In genomic region chr1:220690140-220691038, GRCh38 we compare ENCODE assay signal across 8 cellular contexts. TPM values are rescaled to one million over a fixed set of nuclear protein-coding genes. Genes with fewer than 3 reads are reported as not detected.
A peak's percentile ranks its signal among the peaks of the same experiment; 100 is the strongest.
DNase-seq lines count a peak whose midpoint lies in the region; ATAC-seq and TF ChIP-seq lines count a peak whose summit lies in the region.

A gene with protein sequence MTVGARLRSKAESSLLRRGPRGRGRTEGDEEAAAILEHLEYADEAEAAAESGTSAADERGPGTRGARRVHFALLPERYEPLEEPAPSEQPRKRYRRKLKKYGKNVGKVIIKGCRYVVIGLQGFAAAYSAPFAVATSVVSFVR (plus strand): TSS chr1:220690363. CDS start chr1:220690403, 40 bp downstream.

- H3K79me2 ChIP-seq in OCI-LY1 (ENCODE audit: insufficient read depth, low read length): no peaks in the 10 kb centered on the region

- peaks cover 5 to 16% of the 10 kb centered on the region in 2 donors for H3K27me3 Mint-ChIP-seq in CD8-positive, alpha-beta memory T cell
- peaks cover 4% of the 10 kb centered on the region for H3K27me3 Mint-ChIP-seq in activated T-helper 17 cell treated with anti-CD3 and anti-CD28 coated beads, Interleukin-2, amount 50 U/mL, for 72 hours
- peaks cover 53% of the 10 kb centered on the region for H3K27me3 Mint-ChIP-seq in neural crest cell (ENCODE audit: low read depth)
- H3K27me3 Mint-ChIP-seq in stimulated activated naive CD8-positive, alpha-beta T cell treated with anti-CD3 and anti-CD28 coated beads, Interleukin-15, amount 100 ng/mL, for 72 hours: peaks cover 30% of the 10 kb centered on the region

- no peaks in the 10 kb centered on the region for H4K20me1 ChIP-seq in OCI-LY1 (ENCODE audit: insufficient read depth, low read length)

- H3K27me3 ChIP-seq in CD8-positive, alpha-beta memory T cell (ENCODE audit: insufficient read depth, low read length, poor library complexity, severe bottlenecking): no peaks in the 10 kb centered on the region
- H3K27me3 ChIP-seq in OCI-LY1 (ENCODE audit: insufficient read depth, low read length): no peaks in the 10 kb centered on the region

- H3K4me3 Mint-ChIP-seq in CD8-positive, alpha-beta memory T cell: peak within 1 kb of the TSS; percentile 22 to 84 (median 65)
- peak within 1 kb of the TSS; percentile 71 for H3K4me3 Mint-ChIP-seq in activated T-helper 17 cell treated with anti-CD3 and anti-CD28 coated beads, Interleukin-2, amount 50 U/mL, for 72 hours
- H3K4me3 Mint-ChIP-seq in neural crest cell: peak within 1 kb of the TSS; percentile 85
- peak within 1 kb of the TSS; percentile 87 to 90 for H3K4me3 Mint-ChIP-seq in stimulated activated naive CD8-positive, alpha-beta T cell treated with anti-CD3 and anti-CD28 coated beads, Interleukin-15, amount 100 ng/mL, for 72 hours

- no peaks in the 10 kb centered on the region for H3K36me3 Mint-ChIP-seq in CD8-positive, alpha-beta memory T cell
- no peaks in the 10 kb centered on the region for H3K36me3 Mint-ChIP-seq in activated T-helper 17 cell treated with anti-CD3 and anti-CD28 coated beads, Interleukin-2, amount 50 U/mL, for 72 hours (ENCODE audit: low read depth)
- no peaks in the 10 kb centered on the region for H3K36me3 Mint-ChIP-seq in neural crest cell (ENCODE audit: low read depth)

- peak; percentile 29 to 63 (median 59) for DNase-seq in CD8-positive, alpha-beta memory T cell
- DNase-seq in fibroblast of peridontal ligament (ENCODE audit: extremely low read depth) (peak; percentile 18), neural crest cell (ENCODE audit: low read depth, low spot score) (peak; percentile 78)
- peak; percentile 77 to 83 for DNase-seq in stimulated activated naive CD8-positive, alpha-beta T cell treated with anti-CD3 and anti-CD28 coated beads, Interleukin-15, amount 100 ng/mL, for 72 hours

- peaks cover 5 to 13% (median 5%) of the 10 kb centered on the region in 3 donors for H3K4me1 Mint-ChIP-seq in CD8-positive, alpha-beta memory T cell
- H3K4me1 Mint-ChIP-seq in activated T-helper 17 cell treated with anti-CD3 and anti-CD28 coated beads, Interleukin-2, amount 50 U/mL, for 72 hours: peaks cover 5% of the 10 kb centered on the region
- H3K4me1 Mint-ChIP-seq in neural crest cell: peaks cover 5% of the 10 kb centered on the region
- H3K4me1 Mint-ChIP-seq in stimulated activated naive CD8-positive, alpha-beta T cell treated with anti-CD3 and anti-CD28 coated beads, Interleukin-15, amount 100 ng/mL, for 72 hours: peaks cover 10% of the 10 kb centered on the region

- no peak within 1 kb of the TSS for H2AFZ ChIP-seq in OCI-LY1 (ENCODE audit: low read length)

- H3K4me2 ChIP-seq in OCI-LY1 (ENCODE audit: low read length): no peak within 1 kb of the TSS

- peak within 1 kb of the TSS in 1 of 8 donors; percentile 6 for H3K27ac Mint-ChIP-seq in CD8-positive, alpha-beta memory T cell
- no peak within 1 kb of the TSS for H3K27ac Mint-ChIP-seq in activated T-helper 17 cell treated with anti-CD3 and anti-CD28 coated beads, Interleukin-2, amount 50 U/mL, for 72 hours
- H3K27ac Mint-ChIP-seq in neural crest cell (ENCODE audit: unreplicated experiment): peak within 1 kb of the TSS; percentile 62
- peak within 1 kb of the TSS in 1 of 2 donors; percentile 97 for H3K27ac Mint-ChIP-seq in stimulated activated naive CD8-positive, alpha-beta T cell treated with anti-CD3 and anti-CD28 coated beads, Interleukin-15, amount 100 ng/mL, for 72 hours

- no peak within 1 kb of the TSS for H3K27ac ChIP-seq in CD8-positive, alpha-beta memory T cell (ENCODE audit: low read depth, low read length)
- H3K27ac ChIP-seq in OCI-LY1 (ENCODE audit: low read depth, low read length, poor library complexity, severe bottlenecking): no peak within 1 kb of the TSS

- H3F3A ChIP-seq in OCI-LY1 (ENCODE audit: insufficient read depth, low read length): no peaks in the 10 kb centered on the region

- CTCF ChIA-PET in CD8-positive, alpha-beta memory T cell (lab: Charles Lee): interaction anchor here (1.8 kb wide), 1 partner anchor 43 kb away, joined by 5 read pairs; no protein-coding TSS in a partner anchor

- H3K9me3 ChIP-seq in CD8-positive, alpha-beta memory T cell (ENCODE audit: low read length): no peaks in the 10 kb centered on the region
- H3K9me3 ChIP-seq in OCI-LY1 (ENCODE audit: low read length): no peaks in the 10 kb centered on the region

- H3K9me3 Mint-ChIP-seq in CD8-positive, alpha-beta memory T cell: peaks cover 0 to 2% (median 0%) of the 10 kb centered on the region in 5 donors
- H3K9me3 Mint-ChIP-seq in activated T-helper 17 cell treated with anti-CD3 and anti-CD28 coated beads, Interleukin-2, amount 50 U/mL, for 72 hours: no peaks in the 10 kb centered on the region
- H3K9me3 Mint-ChIP-seq in neural crest cell: no peaks in the 10 kb centered on the region
- H3K9me3 Mint-ChIP-seq in stimulated activated naive CD8-positive, alpha-beta T cell treated with anti-CD3 and anti-CD28 coated beads, Interleukin-15, amount 100 ng/mL, for 72 hours: no peaks in the 10 kb centered on the region

- peak within 1 kb of the TSS; percentile 46 for H3K4me3 ChIP-seq in CD8-positive, alpha-beta memory T cell (ENCODE audit: low read length)
- no peak within 1 kb of the TSS for H3K4me3 ChIP-seq in OCI-LY1 (ENCODE audit: low read depth, low read length, poor library complexity, severe bottlenecking)

- no peaks in the 10 kb centered on the region for H3K36me3 ChIP-seq in CD8-positive, alpha-beta memory T cell (ENCODE audit: insufficient read depth, low read length)
- H3K36me3 ChIP-seq in OCI-LY1 (ENCODE audit: insufficient read depth, low read length): no peaks in the 10 kb centered on the region

- POLR2A ChIA-PET in CD8-positive, alpha-beta memory T cell (lab: Charles Lee): no interaction called here

- H3K9ac ChIP-seq in OCI-LY1 (ENCODE audit: low read length): no peak within 1 kb of the TSS

- ATAC-seq in GM19455 (IDR thresholded peaks at IDR 0.05; ENCODE audit: unreplicated experiment) (peak; percentile 99), HG03571 (IDR thresholded peaks at IDR 0.05; ENCODE audit: unreplicated experiment) (peak; percentile 98)
- ATAC-seq in activated T-helper 17 cell treated with anti-CD3 and anti-CD28 coated beads, Interleukin-2, amount 50 U/mL, for 72 hours (replicated peaks): peak; percentile 96
- peak; percentile 92 for ATAC-seq in stimulated activated naive CD8-positive, alpha-beta T cell treated with anti-CD3 and anti-CD28 coated beads, Interleukin-15, amount 100 ng/mL, for 72 hours

- H3K9me2 ChIP-seq in OCI-LY1 (ENCODE audit: low read depth, low read length): no peaks in the 10 kb centered on the region

- TF ChIP-seq CTCF in OCI-LY1 (IDR thresholded peaks at IDR 0.05; ENCODE audit: low read length): peak; percentile 16
- peak; percentile 100 for TF ChIP-seq CTCF in neural crest cell (conservative IDR thresholded peaks at IDR 0.05)

- no peaks in the 10 kb centered on the region for H3K4me1 ChIP-seq in CD8-positive, alpha-beta memory T cell (ENCODE audit: insufficient read depth, low read length)
- H3K4me1 ChIP-seq in OCI-LY1 (ENCODE audit: insufficient read depth, low read length, severe bottlenecking): no peaks in the 10 kb centered on the region

RNA-seq across cellular contexts. Expression of the gene that starts here (rescaled TPM):
- total RNA-seq in CD8-positive, alpha-beta memory T cell: under 1 TPM; 0.16 to 0.18 TPM
- 1.4 TPM for polyA plus RNA-seq in CD8-positive, alpha-beta memory T cell
- total RNA-seq in activated T-helper 17 cell treated with anti-CD3 and anti-CD28 coated beads, Interleukin-2, amount 50 U/mL, for 72 hours: under 1 TPM in 1 of 2 donors, not detected in 1; 0.40 TPM
- 0.75 and 0.77 TPM in 2 replicates for total RNA-seq in neural crest cell

Comparison
In these comparisons a context has a peak if more than half of its experiments do, and no peak if none do; other contexts are left out.
1. Peak in ATAC-seq in activated T-helper 17 cell treated with anti-CD3 and anti-CD28 coated beads, Interleukin-2, amount 50 U/mL, for 72 hours; RNA of the gene not detected or under 1 TPM.
2. Peak in DNase-seq in neural crest cell; RNA of the gene not detected or under 1 TPM.
3. DNase-seq: peak in every context shown above with its lines; median percentile 80 in stimulated activated naive CD8-positive, alpha-beta T cell treated with anti-CD3 and anti-CD28 coated beads, Interleukin-15, amount 100 ng/mL, for 72 hours; 78 in neural crest cell; 59 in CD8-positive, alpha-beta memory T cell; 18 in fibroblast of peridontal ligament.